In the genomic region with DNA sequence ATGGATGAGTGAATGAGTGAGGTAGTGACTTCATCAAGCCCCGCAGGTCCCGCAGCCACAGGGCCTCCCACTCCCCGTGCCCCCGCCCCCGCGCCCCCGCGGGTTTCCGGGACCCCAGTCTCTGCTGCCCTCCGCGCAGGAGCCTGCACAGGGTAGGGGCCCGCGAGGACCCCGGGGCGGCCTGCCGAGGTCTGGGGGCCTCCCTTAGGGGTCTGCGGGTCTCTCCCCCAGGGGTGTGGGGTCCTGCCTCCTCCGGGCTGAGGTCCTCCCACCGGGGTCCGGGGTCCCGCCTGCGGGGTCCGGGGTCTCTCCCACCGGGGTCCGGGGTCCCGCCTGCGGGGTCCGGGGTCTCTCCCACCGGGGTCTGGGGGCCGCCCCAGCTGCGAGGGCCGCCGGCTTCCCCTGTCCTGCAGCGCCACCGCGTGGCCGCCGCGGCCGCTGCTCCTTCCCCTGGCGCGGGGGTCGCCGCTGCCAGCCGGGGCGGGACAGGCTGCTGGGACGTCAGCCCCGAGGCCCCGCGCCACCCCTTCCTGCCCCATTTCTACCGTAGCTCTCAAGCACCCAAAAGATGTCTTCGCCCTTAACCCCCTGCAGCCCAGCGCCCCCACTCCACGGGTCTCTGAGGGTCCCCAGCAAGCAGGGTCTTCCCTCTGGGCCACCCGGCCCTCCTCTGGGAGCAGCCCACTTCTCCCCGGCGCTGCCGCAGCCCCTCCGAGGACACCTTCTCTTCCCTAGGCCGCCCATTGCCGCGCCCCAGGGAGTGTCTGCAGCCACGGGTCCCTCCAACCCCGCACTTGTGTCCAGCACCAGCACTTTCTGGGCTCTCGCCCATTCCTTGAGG, we compare ENCODE assay signal across 8 cellular contexts. TPM values are rescaled to one million over a fixed set of nuclear protein-coding genes. Genes with fewer than 3 reads are reported as not detected.
DNase-seq lines count a peak whose midpoint lies in the region; ATAC-seq and TF ChIP-seq lines count a peak whose summit lies in the region.

No MANE protein-coding gene starts in this region.

- H3K4me3 ChIP-seq in AG04449 (ENCODE audit: low read depth, low read length) (peak overlapping the region; percentile 36), GM23338 (peak overlapping the region; percentile 62), esophagus squamous epithelium (peak overlapping the region in 2 of 4 donors; percentile 10 to 24)

- ATAC-seq in GM23338 (peak; percentile 87), HG03469 (IDR thresholded peaks at IDR 0.05; ENCODE audit: unreplicated experiment) (no peak)

- CTCF ChIA-PET in AG04449 (lab: Yijun Ruan, JAX), result interaction anchor here (0.8 to 2.5 kb wide), 9 partner anchors 113 to 596 kb away, joined by 3 to 17 read pairs (median 4); a partner anchor contains a TSS
- CTCF ChIA-PET in activated CD4-positive, alpha-beta memory T cell treated with anti-CD3 and anti-CD28 coated beads for 36 hours (lab: Charles Lee), result interaction anchor here (0.9 to 2.7 kb wide), 2 partner anchors 11 to 555 kb away, joined by 5 to 13 read pairs; no protein-coding TSS in a partner anchor

- H3K9me3 Mint-ChIP-seq in GM23338 (no peaks in the 10 kb centered on the region; the same call in 1 of the 3 replicates), progenitor cell of endocrine pancreas (ENCODE audit: low read depth) (no peaks in the 10 kb centered on the region)
- H3K9me3 Mint-ChIP-seq in activated CD4-positive, alpha-beta memory T cell treated with anti-CD3 and anti-CD28 coated beads for 36 hours, result no peaks in the 10 kb centered on the region

- TF ChIP-seq CTCF in AG04449 (IDR thresholded peaks at IDR 0.05; ENCODE audit: insufficient read depth, low read length, missing control alignments) (peak; percentile 59), GM23338 (conservative IDR thresholded peaks at IDR 0.05; ENCODE audit: low read depth in 2 of 2) (peak; percentile 62 to 81), esophagus squamous epithelium (IDR thresholded peaks at IDR 0.05) (peak; percentile 71 to 90 (median 80)), progenitor cell of endocrine pancreas (IDR thresholded peaks at IDR 0.05; ENCODE audit: unreplicated experiment) (peak; percentile 97)

- no peaks in the 10 kb centered on the region for H4K20me1 ChIP-seq in GM23338 (replicated peaks; ENCODE audit: insufficient read depth)

- no peaks in the 10 kb centered on the region for H3K9me3 ChIP-seq in esophagus squamous epithelium

- H3K27ac ChIP-seq in GM23338 (ENCODE audit: low read depth), result no peak overlapping the region
- H3K27ac ChIP-seq in esophagus squamous epithelium, result no peak overlapping the region

- intact Hi-C loops in activated CD4-positive, alpha-beta memory T cell treated with anti-CD3 and anti-CD28 coated beads for 36 hours (cut with micrococcal nuclease), result loop anchor here (2.0 kb wide), 1 partner anchor 554 kb away; no protein-coding TSS in a partner anchor
- intact Hi-C loops in esophagus squamous epithelium (cut with DNase I), result loop anchor here (10.0 kb wide), 1 partner anchor 116 kb away; no protein-coding TSS in a partner anchor

- H3K4me1 ChIP-seq in GM23338 (ENCODE audit: insufficient read depth) (no peaks in the 10 kb centered on the region), esophagus squamous epithelium (peaks cover 4 to 25% (median 8%) of the 10 kb centered on the region in 3 donors)

- no peak for TF ChIP-seq POLR2A in esophagus squamous epithelium (IDR thresholded peaks at IDR 0.05)

- peak overlapping the region; percentile 90 for H3K4me2 ChIP-seq in GM23338

- peak overlapping the region; percentile 70 for H3K4me3 Mint-ChIP-seq in GM23338
- no peak overlapping the region for H3K4me3 Mint-ChIP-seq in activated CD4-positive, alpha-beta memory T cell treated with anti-CD3 and anti-CD28 coated beads for 36 hours
- H3K4me3 Mint-ChIP-seq in progenitor cell of endocrine pancreas (ENCODE audit: low read depth), result peak overlapping the region; percentile 58

- H3K27me3 Mint-ChIP-seq in GM23338 (ENCODE audit: insufficient read depth, low read depth, poor library complexity) (peaks cover 11% of the 10 kb centered on the region), progenitor cell of endocrine pancreas (peaks cover 34% of the 10 kb centered on the region)
- H3K27me3 Mint-ChIP-seq in activated CD4-positive, alpha-beta memory T cell treated with anti-CD3 and anti-CD28 coated beads for 36 hours, result peaks cover 4% of the 10 kb centered on the region

- H3K4me1 Mint-ChIP-seq in GM23338 (peaks cover 11% of the 10 kb centered on the region; the same call in 2 of the 3 replicates), progenitor cell of endocrine pancreas (ENCODE audit: low read depth) (peaks cover 2% of the 10 kb centered on the region)
- H3K4me1 Mint-ChIP-seq in activated CD4-positive, alpha-beta memory T cell treated with anti-CD3 and anti-CD28 coated beads for 36 hours (ENCODE audit: low read depth), result peaks cover 11% of the 10 kb centered on the region

- H3K36me3 Mint-ChIP-seq in GM23338 (ENCODE audit: low read depth) (no peaks in the 10 kb centered on the region; the same call in 2 of the 3 replicates), progenitor cell of endocrine pancreas (ENCODE audit: insufficient read depth) (no peaks in the 10 kb centered on the region)
- no peaks in the 10 kb centered on the region for H3K36me3 Mint-ChIP-seq in activated CD4-positive, alpha-beta memory T cell treated with anti-CD3 and anti-CD28 coated beads for 36 hours

- H3K27ac Mint-ChIP-seq in GM23338 (no peak overlapping the region), progenitor cell of endocrine pancreas (no peak overlapping the region)
- no peak overlapping the region for H3K27ac Mint-ChIP-seq in activated CD4-positive, alpha-beta memory T cell treated with anti-CD3 and anti-CD28 coated beads for 36 hours

- H3K27me3 ChIP-seq in GM23338 (ENCODE audit: insufficient read depth), result no peaks in the 10 kb centered on the region
- peaks cover 0 to 36% (median 0%) of the 10 kb centered on the region in 4 donors for H3K27me3 ChIP-seq in esophagus squamous epithelium

- 11 to 12% methylated on average over 16 to 20 of the region's 65 CpGs for WGBS in esophagus squamous epithelium, 2 donors

- no peaks in the 10 kb centered on the region for H3K79me2 ChIP-seq in GM23338 (replicated peaks; ENCODE audit: insufficient read depth)

- H3F3A ChIP-seq in GM23338 (replicated peaks; ENCODE audit: low read depth), result no peaks in the 10 kb centered on the region

- DNase-seq in AG04449 (ENCODE audit: low read depth, low spot score), result no peak
- peak; percentile 68 for DNase-seq in GM23338 (ENCODE audit: low spot score)
- DNase-seq in activated CD4-positive, alpha-beta memory T cell treated with anti-CD3 and anti-CD28 coated beads for 36 hours, result peak; percentile 43
- no peak for DNase-seq in esophagus squamous epithelium (lab: John Stamatoyannopoulos, UW)
- DNase-seq in progenitor cell of endocrine pancreas (ENCODE audit: low spot score, unreplicated experiment), result peak; percentile 65
- no peak for DNase-seq in mucosa of gallbladder (ENCODE audit: low spot score)
- DNase-seq in NCI-H1092 (lab: John Stamatoyannopoulos, UW), result no peak

- POLR2A ChIA-PET in AG04449 (lab: Yijun Ruan, JAX), result no interaction called here
- POLR2A ChIA-PET in activated CD4-positive, alpha-beta memory T cell treated with anti-CD3 and anti-CD28 coated beads for 36 hours (lab: Charles Lee), result no interaction called here

- H3K9me2 ChIP-seq in GM23338 (ENCODE audit: insufficient read depth), result no peaks in the 10 kb centered on the region

- H3K36me3 ChIP-seq in GM23338 (ENCODE audit: insufficient read depth) (no peaks in the 10 kb centered on the region), esophagus squamous epithelium (no peaks in the 10 kb centered on the region)

- peak overlapping the region; percentile 98 for H2AFZ ChIP-seq in GM23338

TF ChIP-seq in GM23338, 12 proteins besides CTCF, POLR2A, EP300 and RAD21 (continues in another document):
- TF ChIP-seq EZH2phosphoT487 (IDR thresholded peaks at IDR 0.05; ENCODE audit: unreplicated experiment), result no peak
- TF ChIP-seq JUNB (IDR thresholded peaks at IDR 0.05; ENCODE audit: unreplicated experiment), result no peak
- no peak for TF ChIP-seq STAT1 (IDR thresholded peaks at IDR 0.05; ENCODE audit: unreplicated experiment)
- TF ChIP-seq, protein P1, sequence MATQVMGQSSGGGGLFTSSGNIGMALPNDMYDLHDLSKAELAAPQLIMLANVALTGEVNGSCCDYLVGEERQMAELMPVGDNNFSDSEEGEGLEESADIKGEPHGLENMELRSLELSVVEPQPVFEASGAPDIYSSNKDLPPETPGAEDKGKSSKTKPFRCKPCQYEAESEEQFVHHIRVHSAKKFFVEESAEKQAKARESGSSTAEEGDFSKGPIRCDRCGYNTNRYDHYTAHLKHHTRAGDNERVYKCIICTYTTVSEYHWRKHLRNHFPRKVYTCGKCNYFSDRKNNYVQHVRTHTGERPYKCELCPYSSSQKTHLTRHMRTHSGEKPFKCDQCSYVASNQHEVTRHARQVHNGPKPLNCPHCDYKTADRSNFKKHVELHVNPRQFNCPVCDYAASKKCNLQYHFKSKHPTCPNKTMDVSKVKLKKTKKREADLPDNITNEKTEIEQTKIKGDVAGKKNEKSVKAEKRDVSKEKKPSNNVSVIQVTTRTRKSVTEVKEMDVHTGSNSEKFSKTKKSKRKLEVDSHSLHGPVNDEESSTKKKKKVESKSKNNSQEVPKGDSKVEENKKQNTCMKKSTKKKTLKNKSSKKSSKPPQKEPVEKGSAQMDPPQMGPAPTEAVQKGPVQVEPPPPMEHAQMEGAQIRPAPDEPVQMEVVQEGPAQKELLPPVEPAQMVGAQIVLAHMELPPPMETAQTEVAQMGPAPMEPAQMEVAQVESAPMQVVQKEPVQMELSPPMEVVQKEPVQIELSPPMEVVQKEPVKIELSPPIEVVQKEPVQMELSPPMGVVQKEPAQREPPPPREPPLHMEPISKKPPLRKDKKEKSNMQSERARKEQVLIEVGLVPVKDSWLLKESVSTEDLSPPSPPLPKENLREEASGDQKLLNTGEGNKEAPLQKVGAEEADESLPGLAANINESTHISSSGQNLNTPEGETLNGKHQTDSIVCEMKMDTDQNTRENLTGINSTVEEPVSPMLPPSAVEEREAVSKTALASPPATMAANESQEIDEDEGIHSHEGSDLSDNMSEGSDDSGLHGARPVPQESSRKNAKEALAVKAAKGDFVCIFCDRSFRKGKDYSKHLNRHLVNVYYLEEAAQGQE (IDR thresholded peaks at IDR 0.05; ENCODE audit: unreplicated experiment), result no peak

RNA-seq across cellular contexts. Expression of a gene that starts 10.4 kb away (rescaled TPM):
- 8.2 and 12.3 TPM in 2 replicates for total RNA-seq in GM23338 (2014; rRNA removed; shearing (Covaris generic))
- 13.2 and 14.0 TPM in 2 replicates for polyA plus RNA-seq in GM23338 (2016; fragmentation: Nextera tagmentation; extraction: Ambion mirVana)
- 10 to 100 TPM; 17.1 to 17.3 TPM for total RNA-seq in activated CD4-positive, alpha-beta memory T cell treated with anti-CD3 and anti-CD28 coated beads for 36 hours
- total RNA-seq in esophagus squamous epithelium (10 to 100 TPM; 16.7 to 23.8 (median 22.1) TPM), progenitor cell of endocrine pancreas (26.1 and 27.8 TPM in 2 replicates), mucosa of gallbladder (31.5 TPM)

RNA-seq across cellular contexts. Expression of a gene that starts 53.7 kb away (rescaled TPM):
- total RNA-seq in GM23338 (2014; rRNA removed; shearing (Covaris generic)), result 16.7 and 22.7 TPM in 2 replicates
- polyA plus RNA-seq in GM23338 (2016; fragmentation: Nextera tagmentation; extraction: Ambion mirVana), result 21.7 and 22.7 TPM in 2 replicates
- total RNA-seq in activated CD4-positive, alpha-beta memory T cell treated with anti-CD3 and anti-CD28 coated beads for 36 hours, result 1 to 10 TPM; 3.3 to 3.6 TPM
- total RNA-seq in esophagus squamous epithelium (100 to 1,000 TPM in 3 of 4 donors, 10 to 100 TPM in 1; 87.8 to 175 (median 105) TPM), progenitor cell of endocrine pancreas (37.6 and 40.4 TPM in 2 replicates), mucosa of gallbladder (101 TPM)

Comparison
In these comparisons a context has a peak if more than half of its experiments do, and no peak if none do; other contexts are left out.
1. DNase-seq: peak in GM23338 (single experiment), activated CD4-positive, alpha-beta memory T cell treated with anti-CD3 and anti-CD28 coated beads for 36 hours (single experiment) and progenitor cell of endocrine pancreas (single experiment); none in AG04449 (single experiment), esophagus squamous epithelium (single experiment), mucosa of gallbladder (single experiment) and NCI-H1092 (single experiment).
2. Peak in every context shown above with its lines, with median percentiles within 50 percentile points of each other: CTCF ChIP-seq.